In genomic region chr11:68303083-68303482, GRCh38 we compare ENCODE assay signal across 2 cellular contexts.
TF ChIP-seq lines count a peak whose summit lies in the region.

No MANE protein-coding gene starts in this region.

TF ChIP-seq in IMR-90, 13 proteins besides CTCF, POLR2A, EP300 and RAD21:
- TF ChIP-seq RCOR1 (IDR thresholded peaks at IDR 0.05; ENCODE audit: insufficient replicate concordance, low read length): no peak
- TF ChIP-seq MXI1 (IDR thresholded peaks at IDR 0.05; ENCODE audit: borderline replicate concordance, low read depth, low read length): no peak
- TF ChIP-seq, protein P1, sequence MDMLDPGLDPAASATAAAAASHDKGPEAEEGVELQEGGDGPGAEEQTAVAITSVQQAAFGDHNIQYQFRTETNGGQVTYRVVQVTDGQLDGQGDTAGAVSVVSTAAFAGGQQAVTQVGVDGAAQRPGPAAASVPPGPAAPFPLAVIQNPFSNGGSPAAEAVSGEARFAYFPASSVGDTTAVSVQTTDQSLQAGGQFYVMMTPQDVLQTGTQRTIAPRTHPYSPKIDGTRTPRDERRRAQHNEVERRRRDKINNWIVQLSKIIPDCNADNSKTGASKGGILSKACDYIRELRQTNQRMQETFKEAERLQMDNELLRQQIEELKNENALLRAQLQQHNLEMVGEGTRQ (IDR thresholded peaks at IDR 0.05; ENCODE audit: low read depth, low read length): no peak
- TF ChIP-seq RFX5 (IDR thresholded peaks at IDR 0.05; ENCODE audit: low read depth, low read length): no peak
- no peak for TF ChIP-seq MAFK (IDR thresholded peaks at IDR 0.05; ENCODE audit: low read depth, low read length)
- TF ChIP-seq, protein P2, sequence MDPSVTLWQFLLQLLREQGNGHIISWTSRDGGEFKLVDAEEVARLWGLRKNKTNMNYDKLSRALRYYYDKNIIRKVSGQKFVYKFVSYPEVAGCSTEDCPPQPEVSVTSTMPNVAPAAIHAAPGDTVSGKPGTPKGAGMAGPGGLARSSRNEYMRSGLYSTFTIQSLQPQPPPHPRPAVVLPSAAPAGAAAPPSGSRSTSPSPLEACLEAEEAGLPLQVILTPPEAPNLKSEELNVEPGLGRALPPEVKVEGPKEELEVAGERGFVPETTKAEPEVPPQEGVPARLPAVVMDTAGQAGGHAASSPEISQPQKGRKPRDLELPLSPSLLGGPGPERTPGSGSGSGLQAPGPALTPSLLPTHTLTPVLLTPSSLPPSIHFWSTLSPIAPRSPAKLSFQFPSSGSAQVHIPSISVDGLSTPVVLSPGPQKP (IDR thresholded peaks at IDR 0.05; ENCODE audit: borderline replicate concordance, low read depth, low read length): no peak
- TF ChIP-seq CHD1 (IDR thresholded peaks at IDR 0.05; ENCODE audit: low read depth, low read length): no peak
- TF ChIP-seq FOS (IDR thresholded peaks at IDR 0.05; ENCODE audit: low read depth, low read length): no peak
- no peak for TF ChIP-seq NFE2L2 (IDR thresholded peaks at IDR 0.05; ENCODE audit: low read depth, low read length)
- no peak for TF ChIP-seq CEBPB (IDR thresholded peaks at IDR 0.05; ENCODE audit: low read depth, low read length)
- no peak for TF ChIP-seq MAZ (IDR thresholded peaks at IDR 0.05; ENCODE audit: borderline replicate concordance, low read depth, low read length)
- TF ChIP-seq BHLHE40 (IDR thresholded peaks at IDR 0.05; ENCODE audit: low read depth, low read length): no peak
- TF ChIP-seq SMC3 (IDR thresholded peaks at IDR 0.05; ENCODE audit: low read depth, low read length): no peak

TF ChIP-seq in K562, 482 proteins besides CTCF, POLR2A, EP300 and RAD21:
- TF ChIP-seq NR2C2 (CRISPR knock-in tag; IDR thresholded peaks at IDR 0.05) (no peak), NR2C2 (tag; IDR thresholded peaks at IDR 0.05) (0 out of 2 replicates have a peak, but pooled peaks have one; percentile 30), TAF9B (IDR thresholded peaks at IDR 0.05; ENCODE audit: partially characterized antibody) (no peak)
